2 cellular contexts compared by ENCODE assay signal in genomic region chr6:157795826-157796225, GRCh38.
TF ChIP-seq lines count a peak whose summit lies in the region.

No MANE protein-coding gene starts in this region.

TF ChIP-seq in SK-N-SH, 30 proteins besides CTCF, POLR2A, EP300 and RAD21 (continued from another document):
- TF ChIP-seq, protein P1, sequence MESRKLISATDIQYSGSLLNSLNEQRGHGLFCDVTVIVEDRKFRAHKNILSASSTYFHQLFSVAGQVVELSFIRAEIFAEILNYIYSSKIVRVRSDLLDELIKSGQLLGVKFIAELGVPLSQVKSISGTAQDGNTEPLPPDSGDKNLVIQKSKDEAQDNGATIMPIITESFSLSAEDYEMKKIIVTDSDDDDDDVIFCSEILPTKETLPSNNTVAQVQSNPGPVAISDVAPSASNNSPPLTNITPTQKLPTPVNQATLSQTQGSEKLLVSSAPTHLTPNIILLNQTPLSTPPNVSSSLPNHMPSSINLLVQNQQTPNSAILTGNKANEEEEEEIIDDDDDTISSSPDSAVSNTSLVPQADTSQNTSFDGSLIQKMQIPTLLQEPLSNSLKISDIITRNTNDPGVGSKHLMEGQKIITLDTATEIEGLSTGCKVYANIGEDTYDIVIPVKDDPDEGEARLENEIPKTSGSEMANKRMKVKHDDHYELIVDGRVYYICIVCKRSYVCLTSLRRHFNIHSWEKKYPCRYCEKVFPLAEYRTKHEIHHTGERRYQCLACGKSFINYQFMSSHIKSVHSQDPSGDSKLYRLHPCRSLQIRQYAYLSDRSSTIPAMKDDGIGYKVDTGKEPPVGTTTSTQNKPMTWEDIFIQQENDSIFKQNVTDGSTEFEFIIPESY (IDR thresholded peaks at IDR 0.05; ENCODE audit: borderline replicate concordance, low read depth): no peak
- TF ChIP-seq MXI1 (IDR thresholded peaks at IDR 0.05; ENCODE audit: low read depth, low read length): no peak
- no peak for TF ChIP-seq FOXJ3 (CRISPR knock-in tag; IDR thresholded peaks at IDR 0.05)
- TF ChIP-seq CHD2 (IDR thresholded peaks at IDR 0.05; ENCODE audit: low read length, partially characterized antibody): no peak
- TF ChIP-seq USF2 (IDR thresholded peaks at IDR 0.05; ENCODE audit: borderline replicate concordance, low read depth, low read length): no peak
- TF ChIP-seq RXRA (IDR thresholded peaks at IDR 0.05; ENCODE audit: borderline replicate concordance, low read depth): no peak
- TF ChIP-seq GATA2 (CRISPR knock-in tag; IDR thresholded peaks at IDR 0.05): no peak
- no peak for TF ChIP-seq NRF1 (IDR thresholded peaks at IDR 0.05; ENCODE audit: low read depth, low read length)

TF ChIP-seq in SK-N-SH treated with all-trans-retinoic acid at 6 μM for 48 hours, 23 proteins besides CTCF, POLR2A, EP300 and RAD21 (continued from another document):
- TF ChIP-seq CREB5 (CRISPR knock-in tag; IDR thresholded peaks at IDR 0.05; ENCODE audit: low read depth): no peak
